Comparison of ENCODE assay signal across 12 cellular contexts in the genomic region with DNA sequence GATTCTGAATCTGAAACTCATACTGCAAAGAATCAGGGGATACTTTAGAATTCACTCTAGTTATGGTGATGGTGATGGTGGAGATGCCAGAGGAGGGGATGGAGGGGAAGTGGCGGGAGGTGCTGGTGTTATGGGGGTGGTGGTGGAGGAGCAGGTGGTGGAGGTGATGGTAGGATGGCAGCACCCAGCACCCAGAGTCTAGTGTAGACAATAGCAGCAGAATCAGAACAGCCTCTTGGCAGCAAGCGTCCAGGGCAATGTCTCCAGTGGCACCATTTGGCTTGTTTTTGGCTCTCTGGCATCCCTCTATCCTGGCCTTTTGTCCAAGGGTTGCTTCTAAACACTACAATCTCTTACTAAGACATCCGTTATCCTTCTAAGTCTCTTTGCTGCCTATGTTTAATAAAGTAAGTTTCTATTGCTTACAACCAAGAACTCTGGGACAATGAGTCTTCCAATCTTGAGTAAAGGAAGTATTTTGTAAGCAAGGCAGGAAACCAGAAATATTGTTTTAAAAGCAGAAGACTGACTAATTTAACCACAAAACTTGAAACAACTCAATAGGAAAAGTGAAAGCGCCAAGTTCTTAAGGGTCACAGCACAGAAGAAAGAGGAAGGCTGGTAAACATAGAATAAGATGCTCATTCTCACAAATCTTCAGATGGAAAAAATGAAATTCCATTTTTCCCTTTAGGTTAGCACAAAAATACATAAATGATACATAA. TPM values are rescaled to one million over a fixed set of nuclear protein-coding genes. Genes with fewer than 3 reads are reported as not detected.
A peak's percentile ranks its signal among the peaks of the same experiment; 100 is the strongest.
DNase-seq lines count a peak whose midpoint lies in the region; ATAC-seq and TF ChIP-seq lines count a peak whose summit lies in the region.
"Had no signal": no experiment of that assay in that cellular context is flagged by ENCODE, and none has a peak within 500 bp of the region (broad histone marks: within the 10 kb centered on the region; RNA-seq: fewer than 3 reads in every experiment).

No MANE protein-coding gene starts in this region.

- H3K9me1 ChIP-seq in IMR-90 (ENCODE audit: insufficient read depth, low read length) = peaks cover 5% of the 10 kb centered on the region; the same call in 1 of the 2 replicates

- H4K91ac ChIP-seq in IMR-90 (ENCODE audit: insufficient read depth, low read depth, low read length) = no peak overlapping the region
- H4K91ac ChIP-seq in mesenchymal stem cell (ENCODE audit: low read length) = no peak overlapping the region

- no peak overlapping the region for H3K18ac ChIP-seq in IMR-90 (ENCODE audit: low read depth, low read length)
- no peak overlapping the region for H3K18ac ChIP-seq in mesenchymal stem cell (ENCODE audit: low read depth in 1 of 2, low read length in 2 of 2)

- H3K27ac Mint-ChIP-seq in CD4-positive, alpha-beta memory T cell = peak overlapping the region; percentile 82 to 95 (median 87)
- H3K27ac Mint-ChIP-seq in activated CD8-positive, alpha-beta T cell treated with anti-CD3 and anti-CD28 coated beads for 36 hours = peak overlapping the region; percentile 88
- H3K27ac Mint-ChIP-seq: brain, GM23338 had no signal

- H2AK9ac ChIP-seq in IMR-90 (replicated peaks; ENCODE audit: low read depth, low read length, poor library complexity) = no peak overlapping the region

- no peak overlapping the region for H2BK20ac ChIP-seq in IMR-90 (ENCODE audit: low read depth, low read length)

- H3K4me1 ChIP-seq in CD4-positive, alpha-beta memory T cell (ENCODE audit: insufficient read depth, low read length) = peaks cover 73% of the 10 kb centered on the region
- H3K4me1 ChIP-seq in IMR-90 (ENCODE audit: control insufficient read depth, insufficient read depth, low read length) (peaks cover 5% of the 10 kb centered on the region; the same call in 1 of the 2 replicates), mesenchymal stem cell (ENCODE audit: control insufficient read depth, insufficient read depth, low read depth, low read length) (peaks cover 20% of the 10 kb centered on the region)
- H3K4me1 ChIP-seq: psoas muscle had no signal

- H2BK120ac ChIP-seq in IMR-90 (ENCODE audit: low read depth, low read length) = no peak overlapping the region
- H2BK120ac ChIP-seq in mesenchymal stem cell (ENCODE audit: low read depth, low read length) = no peak overlapping the region

- no peak for TF ChIP-seq CTCF in IMR-90 (conservative IDR thresholded peaks at IDR 0.05; ENCODE audit: low read depth, low read length)
- no peak for TF ChIP-seq CTCF in activated CD8-positive, alpha-beta T cell treated with anti-CD3 and anti-CD28 coated beads for 36 hours (IDR thresholded peaks at IDR 0.05)

- in situ Hi-C loops in IMR-90 (cut with MboI; ENCODE audit: low sequenced_read_pairs) = no loop called here

- H3K4me2 ChIP-seq in IMR-90 (ENCODE audit: low read depth, low read length) (0 out of 2 replicates have a peak overlapping the region, but pooled peaks have one; percentile 31), mesenchymal stem cell (ENCODE audit: low read length, poor library complexity, severe bottlenecking) (no peak overlapping the region)
- H3K4me2 ChIP-seq: GM23338 had no signal

- no peak for TF ChIP-seq RAD21 in IMR-90 (IDR thresholded peaks at IDR 0.05; ENCODE audit: low read length)

- no peaks in the 10 kb centered on the region for H3K9me3 ChIP-seq in CD4-positive, alpha-beta memory T cell (ENCODE audit: control insufficient read depth in 1 of 2, low read length in 2 of 2)
- no peaks in the 10 kb centered on the region; the same call in 1 of the 2 replicates for H3K9me3 ChIP-seq in IMR-90 (ENCODE audit: control insufficient read depth, insufficient read depth, low read length)
- no peaks in the 10 kb centered on the region for H3K9me3 ChIP-seq in mesenchymal stem cell (ENCODE audit: control insufficient read depth, low read length)
- H3K9me3 ChIP-seq: psoas muscle had no signal

- H3K27me3 ChIP-seq in CD4-positive, alpha-beta memory T cell (ENCODE audit: insufficient read depth, low read length) = no peaks in the 10 kb centered on the region
- peaks cover 14% of the 10 kb centered on the region for H3K27me3 ChIP-seq in IMR-90 (ENCODE audit: control insufficient read depth, insufficient read depth, low read length)
- peaks cover 0 to 18% of the 10 kb centered on the region in 2 experiments for H3K27me3 ChIP-seq in mesenchymal stem cell (ENCODE audit: control insufficient read depth in 1 of 2, insufficient read depth in 1 of 2, low read length in 2 of 2)

- dilution Hi-C loops in IMR-90 (cut with HindIII; ENCODE audit: low sequenced_read_pairs, unreplicated experiment) = no loop called here

- no peak overlapping the region for H2BK12ac ChIP-seq in mesenchymal stem cell (ENCODE audit: low read length in 2 of 2)

- H2AFZ ChIP-seq in IMR-90 (replicated peaks; ENCODE audit: low read length, poor library complexity) (no peak overlapping the region), mesenchymal stem cell (ENCODE audit: low read depth, low read length) (no peak overlapping the region)
- H2AFZ ChIP-seq: GM23338 had no signal

- POLR2A ChIA-PET in CD4-positive, alpha-beta memory T cell (lab: Charles Lee; ENCODE audit: partially characterized antibody) = interaction anchor here (0.9 to 5.7 kb wide), 4 partner anchors 50 to 209 kb away, joined by 3 to 33 read pairs (median 4); no protein-coding TSS in a partner anchor
- POLR2A ChIA-PET in IMR-90 (lab: Charles Lee; ENCODE audit: unreplicated experiment) = no interaction called here
- POLR2A ChIA-PET in activated CD8-positive, alpha-beta T cell treated with anti-CD3 and anti-CD28 coated beads for 36 hours (lab: Charles Lee) = interaction anchor here (1.0 kb wide), 1 partner anchor 105 kb away, joined by 3 read pairs; no protein-coding TSS in a partner anchor

- no peaks in the 10 kb centered on the region for H3K27me3 Mint-ChIP-seq in CD4-positive, alpha-beta memory T cell
- no peaks in the 10 kb centered on the region for H3K27me3 Mint-ChIP-seq in activated CD8-positive, alpha-beta T cell treated with anti-CD3 and anti-CD28 coated beads for 36 hours

- H3K23ac ChIP-seq in IMR-90 (ENCODE audit: low read depth, low read length) (no peak overlapping the region), mesenchymal stem cell (ENCODE audit: low read length in 2 of 2) (no peak overlapping the region)

- peaks cover 44 to 86% (median 72%) of the 10 kb centered on the region in 4 donors for H3K4me1 Mint-ChIP-seq in CD4-positive, alpha-beta memory T cell
- peaks cover 80% of the 10 kb centered on the region for H3K4me1 Mint-ChIP-seq in activated CD8-positive, alpha-beta T cell treated with anti-CD3 and anti-CD28 coated beads for 36 hours (ENCODE audit: low read depth)
- H3K4me1 Mint-ChIP-seq: GM23338 had no signal

- TF ChIP-seq POLR2A in IMR-90 (IDR thresholded peaks at IDR 0.05; ENCODE audit: low read depth, low read length) = no peak

- H4K8ac ChIP-seq in IMR-90 (ENCODE audit: low read depth in 2 of 2, low read length in 2 of 2) = no peak overlapping the region
- no peak overlapping the region for H4K8ac ChIP-seq in mesenchymal stem cell (ENCODE audit: low read length)

- H2AK5ac ChIP-seq in IMR-90 (ENCODE audit: low read depth, low read length) = no peak overlapping the region
- H2AK5ac ChIP-seq in mesenchymal stem cell (ENCODE audit: low read length, severe bottlenecking) = no peak overlapping the region

- no peaks in the 10 kb centered on the region for H3K36me3 Mint-ChIP-seq in CD4-positive, alpha-beta memory T cell
- peaks cover 21% of the 10 kb centered on the region for H3K36me3 Mint-ChIP-seq in activated CD8-positive, alpha-beta T cell treated with anti-CD3 and anti-CD28 coated beads for 36 hours (ENCODE audit: low read depth)
- H3K36me3 Mint-ChIP-seq: brain had no signal

- no peaks in the 10 kb centered on the region for H3K36me3 ChIP-seq in CD4-positive, alpha-beta memory T cell (ENCODE audit: insufficient read depth, low read length)
- H3K36me3 ChIP-seq in IMR-90 (ENCODE audit: control insufficient read depth, insufficient read depth, low read length) (no peaks in the 10 kb centered on the region), mesenchymal stem cell (ENCODE audit: control insufficient read depth in 1 of 2, insufficient read depth in 2 of 2, low read depth in 1 of 2, low read length in 2 of 2) (no peaks in the 10 kb centered on the region)

- H4K20me1 ChIP-seq in IMR-90 (ENCODE audit: insufficient read depth, low read length) = no peaks in the 10 kb centered on the region

- H3K4me3 ChIP-seq in CD4-positive, alpha-beta memory T cell (ENCODE audit: low read length in 2 of 2) = peak overlapping the region in 1 of 2 donors; percentile 21
- H3K4me3 ChIP-seq in IMR-90 (ENCODE audit: insufficient read depth, low read depth, low read length) (no peak overlapping the region), mesenchymal stem cell (ENCODE audit: insufficient read depth in 1 of 2, low read depth in 1 of 2, low read length in 2 of 2) (no peak overlapping the region)
- H3K4me3 ChIP-seq: GM23338, psoas muscle, SK-N-MC had no signal

- H3K79me1 ChIP-seq in IMR-90 (ENCODE audit: low read depth in 1 of 2, low read length in 2 of 2) (no peaks in the 10 kb centered on the region), mesenchymal stem cell (replicated peaks; ENCODE audit: low read length, poor library complexity, severe bottlenecking) (no peaks in the 10 kb centered on the region)

- intact Hi-C loops in CD4-positive, alpha-beta memory T cell (cut with micrococcal nuclease) = loop anchor here (1.0 kb wide), 1 partner anchor 51 kb away; no protein-coding TSS in a partner anchor
- intact Hi-C loops in IMR-90 (cut with micrococcal nuclease) = no loop called here
- intact Hi-C loops in activated CD8-positive, alpha-beta T cell treated with anti-CD3 and anti-CD28 coated beads for 36 hours (cut with micrococcal nuclease) = loop anchor here (5.0 kb wide), 1 partner anchor 50 kb away; no protein-coding TSS in a partner anchor

- H3K56ac ChIP-seq in IMR-90 (ENCODE audit: extremely low read depth, insufficient read depth, low read length) = no peak overlapping the region

- H2BK5ac ChIP-seq in IMR-90 (ENCODE audit: low read depth, low read length, poor library complexity, severe bottlenecking) = no peak overlapping the region
- no peak overlapping the region for H2BK5ac ChIP-seq in mesenchymal stem cell (ENCODE audit: low read depth, low read length, poor library complexity, severe bottlenecking)

- WGBS in IMR-90 (ENCODE audit: extremely low coverage in 2 of 2, insufficient read length in 1 of 2), 2 experiments = no CpG with 5 or more reads among the region's 4 CpGs
- 80% methylated on average over 2 of the region's 4 CpGs for WGBS in mesenchymal stem cell

- CTCF ChIA-PET in CD4-positive, alpha-beta memory T cell (lab: Charles Lee; ENCODE audit: partially characterized antibody) = interaction anchor here (1.9 kb wide), 1 partner anchor 54 kb away, joined by 8 read pairs; no protein-coding TSS in a partner anchor
- CTCF ChIA-PET in IMR-90 (lab: Yijun Ruan, JAX) = no interaction called here
- CTCF ChIA-PET in activated CD8-positive, alpha-beta T cell treated with anti-CD3 and anti-CD28 coated beads for 36 hours (lab: Charles Lee) = interaction anchor here (1.2 to 1.5 kb wide), 2 partner anchors 54 to 210 kb away, joined by 4 read pairs; no protein-coding TSS in a partner anchor

- peak; percentile 63 for ATAC-seq in IMR-90 (ENCODE audit: low read depth)
- peak; percentile 60 for ATAC-seq in activated CD8-positive, alpha-beta T cell treated with anti-CD3 and anti-CD28 coated beads for 36 hours
- ATAC-seq in GM19035 (IDR thresholded peaks at IDR 0.05; ENCODE audit: unreplicated experiment) = no peak
- ATAC-seq: GM23338, psoas muscle had no signal

- H3K9me3 Mint-ChIP-seq in CD4-positive, alpha-beta memory T cell = peaks cover 0 to 4% (median 0%) of the 10 kb centered on the region in 8 donors
- H3K9me3 Mint-ChIP-seq in activated CD8-positive, alpha-beta T cell treated with anti-CD3 and anti-CD28 coated beads for 36 hours = peaks cover 5% of the 10 kb centered on the region
- H3K9me3 Mint-ChIP-seq: brain, GM23338 had no signal

- H2BK15ac ChIP-seq in IMR-90 (ENCODE audit: low read depth, low read length) (no peak overlapping the region), mesenchymal stem cell (ENCODE audit: low read depth, poor library complexity, severe bottlenecking) (no peak overlapping the region)

- no peak overlapping the region for H4K5ac ChIP-seq in IMR-90 (ENCODE audit: low read depth, low read length)

- peak overlapping the region; percentile 3 for H3K27ac ChIP-seq in CD4-positive, alpha-beta memory T cell (ENCODE audit: low read depth, low read length)
- peak overlapping the region; percentile 33; the same call in 1 of the 2 replicates for H3K27ac ChIP-seq in IMR-90 (ENCODE audit: insufficient read depth, low read length)
- no peak overlapping the region for H3K27ac ChIP-seq in mesenchymal stem cell (ENCODE audit: low read length, poor library complexity, severe bottlenecking)
- H3K27ac ChIP-seq: psoas muscle, SK-N-MC had no signal

- H3K4me3 Mint-ChIP-seq in CD4-positive, alpha-beta memory T cell = peak overlapping the region; percentile 53 to 77 (median 70)
- H3K4me3 Mint-ChIP-seq in activated CD8-positive, alpha-beta T cell treated with anti-CD3 and anti-CD28 coated beads for 36 hours = peak overlapping the region; percentile 55
- H3K4me3 Mint-ChIP-seq: brain, GM23338 had no signal

- H3K9ac ChIP-seq in IMR-90 (ENCODE audit: low read depth, low read length) (no peak overlapping the region), mesenchymal stem cell (ENCODE audit: low read length) (no peak overlapping the region)

- no TSS peak for BruUV-seq in IMR-90 (replicated peaks; lab: Mats Ljungman, UMichigan)

- no peak overlapping the region for H3K14ac ChIP-seq in IMR-90 (replicated peaks; ENCODE audit: low read depth, low read length)
- no peak overlapping the region for H3K14ac ChIP-seq in mesenchymal stem cell (ENCODE audit: low read length in 2 of 2)

- DNase-seq in CD4-positive, alpha-beta memory T cell = peak in 4 of 5 donors; percentile 54 to 68 (median 62)
- peak; percentile 65 for DNase-seq in IMR-90
- DNase-seq in activated CD8-positive, alpha-beta T cell treated with anti-CD3 and anti-CD28 coated beads for 36 hours = no peak
- DNase-seq in mesenchymal stem cell = peak; percentile 0
- DNase-seq in hypothalamus (lab: John Stamatoyannopoulos, UW) = no peak
- no peak for DNase-seq in DMS79 (lab: John Stamatoyannopoulos, UW)
- no peak for DNase-seq in DMS53 (lab: John Stamatoyannopoulos, UW)
- DNase-seq: psoas muscle had no signal

- H3K4ac ChIP-seq in IMR-90 (ENCODE audit: low read depth, low read length) (no peak overlapping the region), mesenchymal stem cell (ENCODE audit: low read depth in 1 of 2, low read length in 2 of 2) (no peak overlapping the region)

RNA-seq across cellular contexts. Expression of gene GDF10, which starts 42.4 kb away (rescaled TPM):
- 1 to 10 TPM in 1 of 2 experiments, under 1 TPM in 1; 0.81 to 1.3 TPM for total RNA-seq in CD4-positive, alpha-beta memory T cell
- polyA plus RNA-seq in CD4-positive, alpha-beta memory T cell = under 1 TPM; 0.19 to 0.75 TPM
- total RNA-seq in IMR-90 (2012; rRNA removed) = not detected in 2 replicates
- polyA plus RNA-seq in IMR-90 (2012; rRNA removed) = 0.26 and 0.34 TPM in 2 replicates
- 0.10 and 0.12 TPM in 2 replicates for polyA plus RNA-seq in IMR-90 (2012; cell fraction: cytosol; rRNA removed)
- 0.16 TPM in 1 of 2 replicates, not detected in the other for polyA plus RNA-seq in IMR-90 (2012; cell fraction: nucleus; rRNA removed; ENCODE audit: low replicate concordance)
- total RNA-seq in activated CD8-positive, alpha-beta T cell treated with anti-CD3 and anti-CD28 coated beads for 36 hours = 1 to 10 TPM; 1.4 to 1.5 TPM
- polyA plus RNA-seq in mesenchymal stem cell (2013, experiment 1 of 2) = not detected
- polyA plus RNA-seq in mesenchymal stem cell (2013, experiment 2 of 2) = not detected
- polyA plus RNA-seq: GM23338 had no signal

Comparison
In these comparisons a context has a peak if more than half of its experiments do, and no peak if none do; other contexts are left out.
1. DNase-seq: peak in CD4-positive, alpha-beta memory T cell (4 of 5), IMR-90 (single experiment) and mesenchymal stem cell (single experiment); none in activated CD8-positive, alpha-beta T cell treated with anti-CD3 and anti-CD28 coated beads for 36 hours (single experiment), hypothalamus (0 of 51), DMS79 (single experiment) and DMS53 (single experiment).